10 cellular contexts compared by ENCODE assay signal in the genomic region with DNA sequence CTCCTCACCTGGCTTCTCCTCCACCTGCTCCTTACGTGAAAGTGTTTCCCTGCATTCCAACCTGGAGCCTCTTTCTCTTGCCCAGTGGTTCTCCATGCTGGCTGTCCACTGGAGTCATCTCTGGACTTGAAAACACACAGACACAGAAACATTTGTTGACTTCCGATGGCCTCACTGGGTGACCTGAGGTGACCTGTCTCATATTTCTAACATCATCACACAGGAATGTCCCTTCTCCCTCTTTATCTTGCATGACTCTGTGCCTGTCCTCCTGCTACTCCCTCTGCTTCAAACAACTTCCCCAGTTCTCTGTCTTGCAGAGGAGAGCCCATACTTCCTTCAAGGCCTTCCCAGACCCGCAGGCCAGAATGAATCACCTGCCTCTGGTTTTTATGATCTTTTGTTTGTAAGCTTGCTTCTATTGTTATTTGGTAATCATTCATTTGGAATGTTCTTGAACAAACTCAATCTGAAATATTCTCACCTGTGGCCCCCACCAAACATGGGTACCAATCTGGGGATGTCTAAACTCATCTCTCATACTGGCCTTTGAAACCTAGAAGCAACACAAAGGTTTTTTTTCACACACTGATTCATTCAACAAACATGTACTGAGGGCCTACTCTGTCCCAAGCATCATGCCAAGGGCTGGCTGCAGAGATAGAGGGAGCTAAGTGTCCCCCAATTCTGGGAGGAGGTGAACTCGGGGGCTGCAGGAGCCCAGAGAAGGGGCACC. TPM values are rescaled to one million over a fixed set of nuclear protein-coding genes. Genes with fewer than 3 reads are reported as not detected.
DNase-seq lines count a peak whose midpoint lies in the region; ATAC-seq and TF ChIP-seq lines count a peak whose summit lies in the region.
"Had no signal": no experiment of that assay in that cellular context is flagged by ENCODE, and none has a peak within 500 bp of the region (broad histone marks: within the 10 kb centered on the region; RNA-seq: fewer than 3 reads in every experiment).

No MANE protein-coding gene starts in this region.

- H3K4me1 Mint-ChIP-seq in CD4-positive, alpha-beta T cell (ENCODE audit: low read depth) = peaks cover 20% of the 10 kb centered on the region

- CTCF ChIA-PET in CD4-positive, alpha-beta T cell (lab: Charles Lee) = interaction anchor here (0.6 kb wide), 1 partner anchor 72 kb away, joined by 3 read pairs; no protein-coding TSS in a partner anchor

- no peak overlapping the region for H3K4me3 Mint-ChIP-seq in CD4-positive, alpha-beta T cell
- H3K4me3 Mint-ChIP-seq: stimulated activated naive CD8-positive, alpha-beta T cell treated with anti-CD3 and anti-CD28 coated beads, Interleukin-15, Interleukin-2, amounts not matched to agents 100 ng/mL and 50 ng/mL, for 24 hours had no signal

- peaks cover 10% of the 10 kb centered on the region for H3K4me1 ChIP-seq in upper lobe of right lung
- H3K4me1 ChIP-seq: pancreas had no signal

- intact Hi-C loops in upper lobe of right lung (cut with DNase I) = no loop called here
- intact Hi-C loops in CD4-positive, alpha-beta T cell (cut with DNase I, micrococcal nuclease) = no loop called here

- TF ChIP-seq CTCF in upper lobe of right lung (IDR thresholded peaks at IDR 0.05) = no peak
- no peak for TF ChIP-seq CTCF in CD4-positive, alpha-beta T cell (IDR thresholded peaks at IDR 0.05)

- no peaks in the 10 kb centered on the region for H3K36me3 Mint-ChIP-seq in CD4-positive, alpha-beta T cell (ENCODE audit: low read depth)

- POLR2A ChIA-PET in CD4-positive, alpha-beta T cell (lab: Charles Lee) = no interaction called here

- no peaks in the 10 kb centered on the region for H3K27me3 Mint-ChIP-seq in CD4-positive, alpha-beta T cell

- no peak overlapping the region for H3K4me3 ChIP-seq in upper lobe of right lung
- H3K4me3 ChIP-seq: pancreas had no signal

- H3K27ac Mint-ChIP-seq in CD4-positive, alpha-beta T cell = no peak overlapping the region
- H3K27ac Mint-ChIP-seq: stimulated activated naive CD8-positive, alpha-beta T cell treated with anti-CD3 and anti-CD28 coated beads, Interleukin-15, Interleukin-2, amounts not matched to agents 100 ng/mL and 50 ng/mL, for 24 hours had no signal

- H3K9me3 Mint-ChIP-seq in CD4-positive, alpha-beta T cell = no peaks in the 10 kb centered on the region
- H3K9me3 Mint-ChIP-seq: stimulated activated naive CD8-positive, alpha-beta T cell treated with anti-CD3 and anti-CD28 coated beads, Interleukin-15, Interleukin-2, amounts not matched to agents 100 ng/mL and 50 ng/mL, for 24 hours had no signal

- H3K27me3 ChIP-seq in upper lobe of right lung = no peaks in the 10 kb centered on the region
- H3K27me3 ChIP-seq in CD4-positive, alpha-beta T cell (ENCODE audit: control insufficient read depth, insufficient read depth, low read length) = no peaks in the 10 kb centered on the region
- H3K27me3 ChIP-seq: pancreas had no signal

- H3K9me3 ChIP-seq in upper lobe of right lung = no peaks in the 10 kb centered on the region
- H3K9me3 ChIP-seq in CD4-positive, alpha-beta T cell (ENCODE audit: control insufficient read depth, low read length) = no peaks in the 10 kb centered on the region
- H3K9me3 ChIP-seq: pancreas had no signal

- H3K36me3 ChIP-seq in upper lobe of right lung = no peaks in the 10 kb centered on the region
- H3K36me3 ChIP-seq: pancreas had no signal

- H3K27ac ChIP-seq in upper lobe of right lung = no peak overlapping the region
- no peak overlapping the region for H3K27ac ChIP-seq in CD4-positive, alpha-beta T cell (ENCODE audit: low read depth, low read length)
- H3K27ac ChIP-seq: pancreas had no signal

- peak; percentile 19 for DNase-seq in NCI-H748 (lab: John Stamatoyannopoulos, UW; ENCODE audit: unreplicated experiment)
- DNase-seq in NCI-H748 treated with DMSO at 0.1 percent for 48 hours (lab: John Stamatoyannopoulos, UW) = no peak
- DNase-seq in astrocyte of the hippocampus (ENCODE audit: low read depth, low spot score) = peak; percentile 53
- peak; percentile 71 for DNase-seq in iris pigment epithelial cell (ENCODE audit: low read depth)
- DNase-seq in upper lobe of right lung = no peak
- no peak for DNase-seq in NK-92 (lab: John Stamatoyannopoulos, UW; ENCODE audit: unreplicated experiment)
- no peak for DNase-seq in CD4-positive, alpha-beta T cell
- DNase-seq: pancreas had no signal

- ATAC-seq in upper lobe of right lung (peak; percentile 29), HG03108 (IDR thresholded peaks at IDR 0.05; ENCODE audit: unreplicated experiment) (no peak)
- no peak for ATAC-seq in CD4-positive, alpha-beta T cell (ENCODE audit: poor library complexity)

RNA-seq across cellular contexts. Expression of a gene that starts 9.7 kb away (rescaled TPM):
- 56.0 TPM for total RNA-seq in upper lobe of right lung
- 10 to 100 TPM; 67.9 to 72.2 TPM for total RNA-seq in CD4-positive, alpha-beta T cell

Comparison
In these comparisons a context has a peak if more than half of its experiments do, and no peak if none do; other contexts are left out.
1. DNase-seq: peak in NCI-H748 (single experiment), astrocyte of the hippocampus (single experiment) and iris pigment epithelial cell (single experiment); none in NCI-H748 treated with DMSO at 0.1 percent for 48 hours (single experiment), upper lobe of right lung (single experiment), NK-92 (single experiment) and CD4-positive, alpha-beta T cell (0 of 10).